ENCODE assay signal across 20 cellular contexts in genomic region chr6:120935007-120935406, GRCh38.
"Had no signal": no experiment of that assay in that cellular context is flagged by ENCODE, and none has a peak within 500 bp of the region (broad histone marks: within the 10 kb centered on the region; RNA-seq: fewer than 3 reads in every experiment).

No MANE protein-coding gene starts in this region.

- H3K27ac ChIP-seq: SJSA1, SK-N-MC had no signal

- H3K36me3 ChIP-seq: SJSA1 had no signal

- H3K27me3 ChIP-seq: SJSA1 had no signal

- H3K4me1 ChIP-seq: SJSA1 had no signal

- DNase-seq: KBM-7, MV-4-11, NCI-H1048, NCI-H1105, NCI-H1436 treated with DMSO at 0.1 percent for 48 hours, NCI-H1694, NCI-H187 treated with DMSO at 0.1 percent for 48 hours, NCI-H2029 treated with DMSO at 0.1 percent for 48 hours, NCI-H2171, NCI-H226, NCI-H446, NCI-H510A, NCI-H524 treated with DMSO at 0.1 percent for 48 hours, NCI-H69, NCI-H774, Right ventricle myocardium superior, RPMI8226, SIG-M5 had no signal

- H3K9me3 ChIP-seq: SJSA1 had no signal

- H3K4me3 ChIP-seq: SJSA1, SK-N-MC had no signal
